ENCODE assay signal across 1 cellular context in the genomic region with DNA sequence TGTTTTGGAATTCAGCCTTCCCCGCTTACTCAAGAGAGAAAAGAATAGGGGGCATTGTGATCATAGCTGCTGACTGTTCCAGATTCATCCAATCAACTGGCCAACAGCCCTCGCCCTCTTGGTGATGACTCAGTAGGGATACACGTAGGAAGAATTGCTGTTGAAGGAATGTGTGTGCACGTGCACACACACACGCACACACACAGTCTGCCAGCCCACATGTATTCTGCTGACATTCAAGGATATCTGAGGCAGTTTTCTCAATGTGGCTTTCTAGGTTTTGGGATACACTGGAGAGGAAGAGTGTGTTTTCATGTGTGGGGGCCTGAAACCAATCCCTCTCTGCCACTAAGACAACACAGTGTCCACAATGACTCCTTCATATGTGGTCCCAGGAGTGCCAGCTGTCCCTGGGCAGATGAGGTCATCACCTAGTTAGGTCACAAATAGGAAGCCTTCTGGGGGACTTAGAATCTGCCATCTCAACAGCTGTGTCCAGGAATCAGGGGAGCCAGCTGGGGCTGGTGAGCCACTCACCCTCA.
TF ChIP-seq lines count a peak whose summit lies in the region.

No MANE protein-coding gene starts in this region.

TF ChIP-seq in HepG2, 621 proteins besides CTCF, POLR2A, EP300 and RAD21:
- TF ChIP-seq, protein P1, sequence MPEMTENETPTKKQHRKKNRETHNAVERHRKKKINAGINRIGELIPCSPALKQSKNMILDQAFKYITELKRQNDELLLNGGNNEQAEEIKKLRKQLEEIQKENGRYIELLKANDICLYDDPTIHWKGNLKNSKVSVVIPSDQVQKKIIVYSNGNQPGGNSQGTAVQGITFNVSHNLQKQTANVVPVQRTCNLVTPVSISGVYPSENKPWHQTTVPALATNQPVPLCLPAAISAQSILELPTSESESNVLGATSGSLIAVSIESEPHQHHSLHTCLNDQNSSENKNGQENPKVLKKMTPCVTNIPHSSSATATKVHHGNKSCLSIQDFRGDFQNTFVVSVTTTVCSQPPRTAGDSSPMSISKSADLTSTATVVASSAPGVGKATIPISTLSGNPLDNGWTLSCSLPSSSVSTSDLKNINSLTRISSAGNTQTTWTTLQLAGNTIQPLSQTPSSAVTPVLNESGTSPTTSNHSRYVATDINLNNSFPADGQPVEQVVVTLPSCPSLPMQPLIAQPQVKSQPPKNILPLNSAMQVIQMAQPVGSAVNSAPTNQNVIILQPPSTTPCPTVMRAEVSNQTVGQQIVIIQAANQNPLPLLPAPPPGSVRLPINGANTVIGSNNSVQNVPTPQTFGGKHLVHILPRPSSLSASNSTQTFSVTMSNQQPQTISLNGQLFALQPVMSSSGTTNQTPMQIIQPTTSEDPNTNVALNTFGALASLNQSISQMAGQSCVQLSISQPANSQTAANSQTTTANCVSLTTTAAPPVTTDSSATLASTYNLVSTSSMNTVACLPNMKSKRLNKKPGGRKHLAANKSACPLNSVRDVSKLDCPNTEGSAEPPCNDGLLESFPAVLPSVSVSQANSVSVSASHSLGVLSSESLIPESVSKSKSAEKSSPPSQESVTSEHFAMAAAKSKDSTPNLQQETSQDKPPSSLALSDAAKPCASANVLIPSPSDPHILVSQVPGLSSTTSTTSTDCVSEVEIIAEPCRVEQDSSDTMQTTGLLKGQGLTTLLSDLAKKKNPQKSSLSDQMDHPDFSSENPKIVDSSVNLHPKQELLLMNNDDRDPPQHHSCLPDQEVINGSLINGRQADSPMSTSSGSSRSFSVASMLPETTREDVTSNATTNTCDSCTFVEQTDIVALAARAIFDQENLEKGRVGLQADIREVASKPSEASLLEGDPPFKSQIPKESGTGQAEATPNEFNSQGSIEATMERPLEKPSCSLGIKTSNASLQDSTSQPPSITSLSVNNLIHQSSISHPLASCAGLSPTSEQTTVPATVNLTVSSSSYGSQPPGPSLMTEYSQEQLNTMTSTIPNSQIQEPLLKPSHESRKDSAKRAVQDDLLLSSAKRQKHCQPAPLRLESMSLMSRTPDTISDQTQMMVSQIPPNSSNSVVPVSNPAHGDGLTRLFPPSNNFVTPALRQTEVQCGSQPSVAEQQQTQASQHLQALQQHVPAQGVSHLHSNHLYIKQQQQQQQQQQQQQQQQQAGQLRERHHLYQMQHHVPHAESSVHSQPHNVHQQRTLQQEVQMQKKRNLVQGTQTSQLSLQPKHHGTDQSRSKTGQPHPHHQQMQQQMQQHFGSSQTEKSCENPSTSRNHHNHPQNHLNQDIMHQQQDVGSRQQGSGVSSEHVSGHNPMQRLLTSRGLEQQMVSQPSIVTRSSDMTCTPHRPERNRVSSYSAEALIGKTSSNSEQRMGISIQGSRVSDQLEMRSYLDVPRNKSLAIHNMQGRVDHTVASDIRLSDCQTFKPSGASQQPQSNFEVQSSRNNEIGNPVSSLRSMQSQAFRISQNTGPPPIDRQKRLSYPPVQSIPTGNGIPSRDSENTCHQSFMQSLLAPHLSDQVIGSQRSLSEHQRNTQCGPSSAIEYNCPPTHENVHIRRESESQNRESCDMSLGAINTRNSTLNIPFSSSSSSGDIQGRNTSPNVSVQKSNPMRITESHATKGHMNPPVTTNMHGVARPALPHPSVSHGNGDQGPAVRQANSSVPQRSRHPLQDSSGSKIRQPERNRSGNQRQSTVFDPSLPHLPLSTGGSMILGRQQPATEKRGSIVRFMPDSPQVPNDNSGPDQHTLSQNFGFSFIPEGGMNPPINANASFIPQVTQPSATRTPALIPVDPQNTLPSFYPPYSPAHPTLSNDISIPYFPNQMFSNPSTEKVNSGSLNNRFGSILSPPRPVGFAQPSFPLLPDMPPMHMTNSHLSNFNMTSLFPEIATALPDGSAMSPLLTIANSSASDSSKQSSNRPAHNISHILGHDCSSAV (CRISPR knock-in tag; IDR thresholded peaks at IDR 0.05; ENCODE audit: borderline replicate concordance), result no peak
- TF ChIP-seq TAF15 (IDR thresholded peaks at IDR 0.05; ENCODE audit: low read depth, low read length, poor library complexity, severe bottlenecking), result no peak
- peak; percentile 87 for TF ChIP-seq BHLHE40 (IDR thresholded peaks at IDR 0.05; ENCODE audit: low read length)
- TF ChIP-seq IKZF1 (IDR thresholded peaks at IDR 0.05), result no peak
- TF ChIP-seq ATF7 (IDR thresholded peaks at IDR 0.05), result peak; percentile 39; the same call in 1 of the 2 replicates
- TF ChIP-seq ATF7 (CRISPR knock-in tag; IDR thresholded peaks at IDR 0.05), result no peak
